ENCODE assay signal across 1 cellular context in the genomic region with DNA sequence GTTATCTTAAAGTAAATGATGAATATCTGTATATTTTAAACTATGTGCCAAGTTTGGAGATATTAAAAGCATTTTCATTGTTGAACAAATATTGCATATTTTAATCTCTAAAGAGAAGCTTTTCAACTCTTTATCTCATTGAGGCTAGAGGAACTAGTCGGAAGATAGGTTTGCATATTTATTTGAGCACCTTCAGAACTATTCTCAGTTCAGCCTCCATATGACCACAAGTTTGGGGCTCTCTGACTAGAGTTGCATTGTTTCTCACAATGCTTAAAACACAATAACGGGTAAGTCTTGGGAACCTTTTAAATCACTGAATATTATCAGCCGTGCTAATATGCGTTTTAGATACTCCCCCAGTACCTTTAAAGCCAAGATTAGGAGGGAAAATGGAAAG.
TF ChIP-seq lines count a peak whose summit lies in the region.

No MANE protein-coding gene starts in this region.

TF ChIP-seq in GM12878, 131 proteins besides CTCF, POLR2A, EP300 and RAD21 (continued from another document):
- TF ChIP-seq, protein P1, sequence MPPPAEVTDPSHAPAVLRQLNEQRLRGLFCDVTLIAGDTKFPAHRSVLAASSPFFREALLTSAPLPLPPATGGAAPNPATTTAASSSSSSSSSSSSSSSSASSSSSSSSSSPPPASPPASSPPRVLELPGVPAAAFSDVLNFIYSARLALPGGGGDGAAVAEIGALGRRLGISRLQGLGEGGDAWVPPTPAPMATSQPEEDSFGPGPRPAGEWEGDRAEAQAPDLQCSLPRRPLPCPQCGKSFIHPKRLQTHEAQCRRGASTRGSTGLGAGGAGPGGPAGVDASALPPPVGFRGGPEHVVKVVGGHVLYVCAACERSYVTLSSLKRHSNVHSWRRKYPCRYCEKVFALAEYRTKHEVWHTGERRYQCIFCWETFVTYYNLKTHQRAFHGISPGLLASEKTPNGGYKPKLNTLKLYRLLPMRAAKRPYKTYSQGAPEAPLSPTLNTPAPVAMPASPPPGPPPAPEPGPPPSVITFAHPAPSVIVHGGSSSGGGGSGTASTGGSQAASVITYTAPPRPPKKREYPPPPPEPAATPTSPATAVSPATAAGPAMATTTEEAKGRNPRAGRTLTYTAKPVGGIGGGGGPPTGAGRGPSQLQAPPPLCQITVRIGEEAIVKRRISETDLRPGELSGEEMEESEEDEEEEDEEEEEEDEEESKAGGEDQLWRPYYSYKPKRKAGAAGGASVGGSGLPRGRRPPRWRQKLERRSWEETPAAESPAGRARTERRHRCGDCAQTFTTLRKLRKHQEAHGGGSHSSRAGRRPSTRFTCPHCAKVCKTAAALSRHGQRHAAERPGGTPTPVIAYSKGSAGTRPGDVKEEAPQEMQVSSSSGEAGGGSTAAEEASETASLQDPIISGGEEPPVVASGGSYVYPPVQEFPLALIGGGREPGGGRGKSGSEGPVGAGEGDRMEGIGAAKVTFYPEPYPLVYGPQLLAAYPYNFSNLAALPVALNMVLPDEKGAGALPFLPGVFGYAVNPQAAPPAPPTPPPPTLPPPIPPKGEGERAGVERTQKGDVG (CRISPR knock-in tag; IDR thresholded peaks at IDR 0.05), result no peak
- TF ChIP-seq SMARCA5 (IDR thresholded peaks at IDR 0.05), result no peak
- no peak for TF ChIP-seq CBX3 (IDR thresholded peaks at IDR 0.05; ENCODE audit: borderline replicate concordance, low read depth)
- no peak for TF ChIP-seq ATF3 (IDR thresholded peaks at IDR 0.05; ENCODE audit: borderline replicate concordance, extremely low read depth, low read depth, low read length)
- TF ChIP-seq KDM1A (IDR thresholded peaks at IDR 0.05; ENCODE audit: borderline replicate concordance), result no peak
- TF ChIP-seq ZNF384 (IDR thresholded peaks at IDR 0.05; ENCODE audit: borderline replicate concordance, low read depth, low read length), result no peak
- TF ChIP-seq, protein P2, sequence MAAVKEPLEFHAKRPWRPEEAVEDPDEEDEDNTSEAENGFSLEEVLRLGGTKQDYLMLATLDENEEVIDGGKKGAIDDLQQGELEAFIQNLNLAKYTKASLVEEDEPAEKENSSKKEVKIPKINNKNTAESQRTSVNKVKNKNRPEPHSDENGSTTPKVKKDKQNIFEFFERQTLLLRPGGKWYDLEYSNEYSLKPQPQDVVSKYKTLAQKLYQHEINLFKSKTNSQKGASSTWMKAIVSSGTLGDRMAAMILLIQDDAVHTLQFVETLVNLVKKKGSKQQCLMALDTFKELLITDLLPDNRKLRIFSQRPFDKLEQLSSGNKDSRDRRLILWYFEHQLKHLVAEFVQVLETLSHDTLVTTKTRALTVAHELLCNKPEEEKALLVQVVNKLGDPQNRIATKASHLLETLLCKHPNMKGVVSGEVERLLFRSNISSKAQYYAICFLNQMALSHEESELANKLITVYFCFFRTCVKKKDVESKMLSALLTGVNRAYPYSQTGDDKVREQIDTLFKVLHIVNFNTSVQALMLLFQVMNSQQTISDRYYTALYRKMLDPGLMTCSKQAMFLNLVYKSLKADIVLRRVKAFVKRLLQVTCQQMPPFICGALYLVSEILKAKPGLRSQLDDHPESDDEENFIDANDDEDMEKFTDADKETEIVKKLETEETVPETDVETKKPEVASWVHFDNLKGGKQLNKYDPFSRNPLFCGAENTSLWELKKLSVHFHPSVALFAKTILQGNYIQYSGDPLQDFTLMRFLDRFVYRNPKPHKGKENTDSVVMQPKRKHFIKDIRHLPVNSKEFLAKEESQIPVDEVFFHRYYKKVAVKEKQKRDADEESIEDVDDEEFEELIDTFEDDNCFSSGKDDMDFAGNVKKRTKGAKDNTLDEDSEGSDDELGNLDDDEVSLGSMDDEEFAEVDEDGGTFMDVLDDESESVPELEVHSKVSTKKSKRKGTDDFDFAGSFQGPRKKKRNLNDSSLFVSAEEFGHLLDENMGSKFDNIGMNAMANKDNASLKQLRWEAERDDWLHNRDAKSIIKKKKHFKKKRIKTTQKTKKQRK (IDR thresholded peaks at IDR 0.05; ENCODE audit: low read depth, low read length), result no peak
- TF ChIP-seq RELA (IDR thresholded peaks at IDR 0.05; ENCODE audit: borderline replicate concordance, partially characterized antibody), result no peak
- no peak for TF ChIP-seq RELB (IDR thresholded peaks at IDR 0.05; ENCODE audit: low read depth)
- no peak for TF ChIP-seq RB1 (IDR thresholded peaks at IDR 0.05; ENCODE audit: borderline replicate concordance)
- TF ChIP-seq, protein P3, sequence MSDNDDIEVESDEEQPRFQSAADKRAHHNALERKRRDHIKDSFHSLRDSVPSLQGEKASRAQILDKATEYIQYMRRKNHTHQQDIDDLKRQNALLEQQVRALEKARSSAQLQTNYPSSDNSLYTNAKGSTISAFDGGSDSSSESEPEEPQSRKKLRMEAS (IDR thresholded peaks at IDR 0.05; ENCODE audit: low read depth, low read length), result no peak
- TF ChIP-seq BCL3 (IDR thresholded peaks at IDR 0.05; ENCODE audit: borderline replicate concordance, insufficient read depth, low read depth, low read length, poor library complexity, severe bottlenecking), result no peak
- TF ChIP-seq HDGF (IDR thresholded peaks at IDR 0.05), result no peak
